ENCODE assay signal across 9 cellular contexts in genomic region chr1:23422955-23423354, GRCh38. TPM values are rescaled to one million over a fixed set of nuclear protein-coding genes. Genes with fewer than 3 reads are reported as not detected.
DNase-seq lines count a peak whose midpoint lies in the region; ATAC-seq and TF ChIP-seq lines count a peak whose summit lies in the region.
"Had no signal": no experiment of that assay in that cellular context is flagged by ENCODE, and none has a peak within 500 bp of the region (broad histone marks: within the 10 kb centered on the region; RNA-seq: fewer than 3 reads in every experiment).

No MANE protein-coding gene starts in this region.

- no peaks in the 10 kb centered on the region for H3K9me2 ChIP-seq in Karpas-422 (replicated peaks; ENCODE audit: insufficient read depth, low read length)

- no peaks in the 10 kb centered on the region for H3K9me3 Mint-ChIP-seq in CD4-positive, alpha-beta memory T cell
- H3K9me3 Mint-ChIP-seq in activated CD8-positive, alpha-beta T cell treated with anti-CD3 and anti-CD28 coated beads, Interleukin-2, amount 10 ng/mL, durations not matched to agents 7 days and 5 days (ENCODE audit: insufficient read depth) = no peaks in the 10 kb centered on the region
- H3K9me3 Mint-ChIP-seq: stimulated activated memory B cell treated with anti-CD40 and anti-IgM and Interleukin-4, amounts not matched to agents 10 μg/mL and 1 μg/mL and 100 μg/mL, for 72 hours had no signal

- peak overlapping the region; percentile 11 to 92 (median 79) for H3K27ac Mint-ChIP-seq in CD4-positive, alpha-beta memory T cell
- H3K27ac Mint-ChIP-seq in activated CD8-positive, alpha-beta T cell treated with anti-CD3 and anti-CD28 coated beads, Interleukin-2, amount 10 ng/mL, durations not matched to agents 7 days and 5 days = peak overlapping the region; percentile 74
- H3K27ac Mint-ChIP-seq: stimulated activated memory B cell treated with anti-CD40 and anti-IgM and Interleukin-4, amounts not matched to agents 10 μg/mL and 1 μg/mL and 100 μg/mL, for 72 hours had no signal

- H3K36me3 Mint-ChIP-seq in CD4-positive, alpha-beta memory T cell = peaks cover 0 to 4% of the 10 kb centered on the region in 2 donors
- H3K36me3 Mint-ChIP-seq in activated CD8-positive, alpha-beta T cell treated with anti-CD3 and anti-CD28 coated beads, Interleukin-2, amount 10 ng/mL, durations not matched to agents 7 days and 5 days (ENCODE audit: low read depth) = no peaks in the 10 kb centered on the region
- H3K36me3 Mint-ChIP-seq: stimulated activated memory B cell treated with anti-CD40 and anti-IgM and Interleukin-4, amounts not matched to agents 10 μg/mL and 1 μg/mL and 100 μg/mL, for 72 hours had no signal

- POLR2A ChIA-PET in CD4-positive, alpha-beta memory T cell (lab: Charles Lee; ENCODE audit: partially characterized antibody) = interaction anchor here (0.6 to 1.5 kb wide), 8 partner anchors 14 to 1809 kb away, joined by 3 to 11 read pairs (median 4); partner anchors contain the start of genes HNRNPR, PITHD1, RPL11 and SYF2
- POLR2A ChIA-PET in activated CD8-positive, alpha-beta T cell treated with anti-CD3 and anti-CD28 coated beads, Interleukin-2, amount 10 ng/mL, durations not matched to agents 7 days and 5 days (lab: Charles Lee) = interaction anchor here (1.7 kb wide), 1 partner anchor 79 kb away, joined by 12 read pairs; the partner anchor contains the start of gene HNRNPR

- H3K4me3 Mint-ChIP-seq in CD4-positive, alpha-beta memory T cell = peak overlapping the region; percentile 79 to 96 (median 89)
- H3K4me3 Mint-ChIP-seq in activated CD8-positive, alpha-beta T cell treated with anti-CD3 and anti-CD28 coated beads, Interleukin-2, amount 10 ng/mL, durations not matched to agents 7 days and 5 days = peak overlapping the region; percentile 78

- no peaks in the 10 kb centered on the region for H3K9me3 ChIP-seq in CD4-positive, alpha-beta memory T cell (ENCODE audit: control insufficient read depth in 1 of 2, low read length in 2 of 2)
- H3K9me3 ChIP-seq in psoas muscle (no peaks in the 10 kb centered on the region), Karpas-422 (ENCODE audit: low read length) (no peaks in the 10 kb centered on the region)

- intact Hi-C loops in CD4-positive, alpha-beta memory T cell (cut with micrococcal nuclease) = no loop called here
- intact Hi-C loops in left cardiac atrium (cut with DNase I) = no loop called here
- intact Hi-C loops in psoas muscle (cut with DNase I) = loop anchor here in 1 of 2 donors (5.0 kb wide), 1 partner anchor 54 kb away; no protein-coding TSS in a partner anchor

- H3K4me2 ChIP-seq in Karpas-422 (ENCODE audit: low read depth, low read length, poor library complexity, severe bottlenecking) = no peak overlapping the region

- H3K4me1 ChIP-seq in CD4-positive, alpha-beta memory T cell (ENCODE audit: insufficient read depth, low read length) = peaks cover 33% of the 10 kb centered on the region
- H3K4me1 ChIP-seq in psoas muscle (peaks cover 43% of the 10 kb centered on the region), Karpas-422 (ENCODE audit: low read length) (no peaks in the 10 kb centered on the region)

- H3K79me2 ChIP-seq in Karpas-422 (ENCODE audit: low read length) = no peaks in the 10 kb centered on the region

- no peaks in the 10 kb centered on the region for H3K36me3 ChIP-seq in CD4-positive, alpha-beta memory T cell (ENCODE audit: insufficient read depth, low read length)
- H3K36me3 ChIP-seq in psoas muscle (ENCODE audit: insufficient read depth in 1 of 2, low read depth in 1 of 2) = no peaks in the 10 kb centered on the region
- H3K36me3 ChIP-seq in H7 (replicated peaks; ENCODE audit: control insufficient read depth, insufficient read depth, low read length) = no peaks in the 10 kb centered on the region; the same call in none of the 2 replicates
- no peaks in the 10 kb centered on the region for H3K36me3 ChIP-seq in Karpas-422 (ENCODE audit: insufficient read depth, low read length)

- H3K4me1 Mint-ChIP-seq in CD4-positive, alpha-beta memory T cell = peaks cover 25 to 35% (median 30%) of the 10 kb centered on the region in 4 donors
- H3K4me1 Mint-ChIP-seq in activated CD8-positive, alpha-beta T cell treated with anti-CD3 and anti-CD28 coated beads, Interleukin-2, amount 10 ng/mL, durations not matched to agents 7 days and 5 days (ENCODE audit: low read depth) = peaks cover 39% of the 10 kb centered on the region

- TF ChIP-seq CTCF in psoas muscle (IDR thresholded peaks at IDR 0.05) = no peak

- H3K27ac ChIP-seq in CD4-positive, alpha-beta memory T cell (ENCODE audit: low read depth, low read length) = peak overlapping the region; percentile 1
- H3K27ac ChIP-seq in psoas muscle (peak overlapping the region; percentile 92), Karpas-422 (ENCODE audit: low read length) (no peak overlapping the region)

- H4K20me1 ChIP-seq in Karpas-422 (ENCODE audit: insufficient read depth, low read depth, low read length) = no peaks in the 10 kb centered on the region

- peak in 2 of 5 donors; percentile 4 to 10 for DNase-seq in CD4-positive, alpha-beta memory T cell
- DNase-seq in activated CD8-positive, alpha-beta T cell treated with anti-CD3 and anti-CD28 coated beads, Interleukin-2, amount 10 ng/mL, durations not matched to agents 7 days and 5 days = no peak
- no peak for DNase-seq in left cardiac atrium
- DNase-seq in psoas muscle = no peak
- no peak for DNase-seq in SHP77 treated with DMSO at 0.1 percent for 48 hours (lab: John Stamatoyannopoulos, UW)
- DNase-seq in H7 = no peak
- DNase-seq in Karpas-422 = no peak

- no peak overlapping the region for H3K4me3 ChIP-seq in CD4-positive, alpha-beta memory T cell (ENCODE audit: low read length in 2 of 2)
- peak overlapping the region; percentile 75 for H3K4me3 ChIP-seq in psoas muscle
- no peak overlapping the region for H3K4me3 ChIP-seq in H7 (ENCODE audit: insufficient read depth, low read depth, low read length)
- H3K4me3 ChIP-seq in Karpas-422 (ENCODE audit: low read length) = no peak overlapping the region

- CTCF ChIA-PET in CD4-positive, alpha-beta memory T cell (lab: Charles Lee; ENCODE audit: partially characterized antibody) = interaction anchor here (1.0 to 2.5 kb wide), 3 partner anchors 14 to 214 kb away, joined by 3 to 15 read pairs (median 4); no protein-coding TSS in a partner anchor
- CTCF ChIA-PET in activated CD8-positive, alpha-beta T cell treated with anti-CD3 and anti-CD28 coated beads, Interleukin-2, amount 10 ng/mL, durations not matched to agents 7 days and 5 days (lab: Charles Lee) = interaction anchor here (0.6 to 3.2 kb wide), 7 partner anchors 19 to 225 kb away, joined by 3 to 21 read pairs (median 6); partner anchors contain the start of gene E2F2

- peaks cover 0 to 2% of the 10 kb centered on the region in 2 donors for H3K27me3 Mint-ChIP-seq in CD4-positive, alpha-beta memory T cell
- peaks cover 27% of the 10 kb centered on the region for H3K27me3 Mint-ChIP-seq in activated CD8-positive, alpha-beta T cell treated with anti-CD3 and anti-CD28 coated beads, Interleukin-2, amount 10 ng/mL, durations not matched to agents 7 days and 5 days (ENCODE audit: low read depth)

- no peak overlapping the region for H2AFZ ChIP-seq in Karpas-422 (ENCODE audit: low read length)

- H3K9ac ChIP-seq in Karpas-422 (ENCODE audit: low read length) = no peak overlapping the region

- ATAC-seq in activated CD8-positive, alpha-beta T cell treated with anti-CD3 and anti-CD28 coated beads, Interleukin-2, amount 10 ng/mL, durations not matched to agents 7 days and 5 days = no peak
- ATAC-seq in left cardiac atrium = peak; percentile 1 to 20
- ATAC-seq in psoas muscle = peak in 1 of 4 donors; percentile 2
- ATAC-seq in GM21786 (IDR thresholded peaks at IDR 0.05; ENCODE audit: unreplicated experiment) = no peak
- ATAC-seq: stimulated activated memory B cell treated with anti-CD40 and anti-IgM and Interleukin-4, amounts not matched to agents 10 μg/mL and 1 μg/mL and 100 μg/mL, for 72 hours had no signal

- no peaks in the 10 kb centered on the region for H3K27me3 ChIP-seq in CD4-positive, alpha-beta memory T cell (ENCODE audit: insufficient read depth, low read length)
- H3K27me3 ChIP-seq in psoas muscle (ENCODE audit: insufficient read depth in 3 of 3, low read length in 2 of 3) (no peaks in the 10 kb centered on the region), H7 (ENCODE audit: control insufficient read depth, insufficient read depth, low read length) (peaks cover 89% of the 10 kb centered on the region), Karpas-422 (ENCODE audit: low read length) (no peaks in the 10 kb centered on the region)

- WGBS in psoas muscle, 3 donors = 24 to 41% (median 27%) methylated on average over 6 of the region's 6 CpGs

RNA-seq across cellular contexts. Expression of gene TCEA3, which starts 1.6 kb away (rescaled TPM):
- total RNA-seq in CD4-positive, alpha-beta memory T cell = 10 to 100 TPM; 28.7 to 30.8 TPM
- polyA plus RNA-seq in CD4-positive, alpha-beta memory T cell = 10 to 100 TPM; 22.7 to 28.0 TPM
- 10 to 100 TPM; 11.4 to 12.1 TPM for total RNA-seq in activated CD8-positive, alpha-beta T cell treated with anti-CD3 and anti-CD28 coated beads, Interleukin-2, amount 10 ng/mL, durations not matched to agents 7 days and 5 days
- total RNA-seq in left cardiac atrium = 10 to 100 TPM; 32.9 to 38.3 TPM
- 100 to 1,000 TPM; 140 to 200 (median 170) TPM for total RNA-seq in psoas muscle
- polyA plus RNA-seq in psoas muscle = 100 to 1,000 TPM in 2 of 3 donors, 10 to 100 TPM in 1; 70.2 to 301 (median 195) TPM
- total RNA-seq in H7 (2014; rRNA removed; shearing (Covaris generic)) = 0.24 and 0.37 TPM in 2 replicates
- total RNA-seq in Karpas-422 (2014; rRNA removed; shearing (Covaris generic); ENCODE audit: low replicate concordance) = not detected in 2 replicates

RNA-seq across cellular contexts. Expression of gene ZNF436, which starts 53.3 kb away (rescaled TPM):
- total RNA-seq in CD4-positive, alpha-beta memory T cell = 10 to 100 TPM; 11.0 to 11.9 TPM
- 1 to 10 TPM; 1.7 to 3.5 TPM for polyA plus RNA-seq in CD4-positive, alpha-beta memory T cell
- total RNA-seq in activated CD8-positive, alpha-beta T cell treated with anti-CD3 and anti-CD28 coated beads, Interleukin-2, amount 10 ng/mL, durations not matched to agents 7 days and 5 days = 1 to 10 TPM; 5.0 to 5.4 TPM
- total RNA-seq in left cardiac atrium (10 to 100 TPM; 10.1 to 14.2 TPM), psoas muscle (10 to 100 TPM in 1 of 4 donors, 1 to 10 TPM in 3; 6.8 to 11.5 (median 8.6) TPM)
- polyA plus RNA-seq in psoas muscle = 1 to 10 TPM; 2.2 to 7.2 (median 3.1) TPM
- total RNA-seq in H7 (2014; rRNA removed; shearing (Covaris generic)) = 1.6 and 3.2 TPM in 2 replicates
- 6.4 and 7.4 TPM in 2 replicates for total RNA-seq in Karpas-422 (2014; rRNA removed; shearing (Covaris generic); ENCODE audit: low replicate concordance)

Comparison
In these comparisons a context has a peak if more than half of its experiments do, and no peak if none do; other contexts are left out.
1. ATAC-seq: peak in left cardiac atrium (2 of 2); none in activated CD8-positive, alpha-beta T cell treated with anti-CD3 and anti-CD28 coated beads, Interleukin-2, amount 10 ng/mL, durations not matched to agents 7 days and 5 days (single experiment) and GM21786 (single experiment).